1 cellular context compared by ENCODE assay signal in genomic region chr6:107459283-107460073, GRCh38.
A peak's percentile ranks its signal among the peaks of the same experiment; 100 is the strongest.
TF ChIP-seq lines count a peak whose summit lies in the region.

TSS of gene PDSS2 (minus strand) at chr6:107459564. CDS start at chr6:107459285, 279 bp downstream.

TF ChIP-seq in HepG2, 621 proteins besides CTCF, POLR2A, EP300 and RAD21 (continued from another document and continues in another):
- peak; percentile 81 for TF ChIP-seq THAP7 (CRISPR knock-in tag; IDR thresholded peaks at IDR 0.05)
- peak; percentile 53 for TF ChIP-seq MEF2D (CRISPR knock-in tag; IDR thresholded peaks at IDR 0.05)
- TF ChIP-seq RARG (CRISPR knock-in tag; IDR thresholded peaks at IDR 0.05; ENCODE audit: low read depth) = peak; percentile 88; the same call in 1 of the 2 replicates
- TF ChIP-seq PAX8 (CRISPR knock-in tag; IDR thresholded peaks at IDR 0.05; ENCODE audit: borderline replicate concordance) = peak; percentile 64
- peak; percentile 92 for TF ChIP-seq KMT2A (CRISPR knock-in tag; IDR thresholded peaks at IDR 0.05)
- TF ChIP-seq CBX1 (IDR thresholded peaks at IDR 0.05; ENCODE audit: low read depth) = peak; percentile 30
- TF ChIP-seq ZFP91 (CRISPR knock-in tag; IDR thresholded peaks at IDR 0.05; ENCODE audit: borderline replicate concordance) = peak; percentile 84
- peak; percentile 77 for TF ChIP-seq ZNF574 (CRISPR knock-in tag; IDR thresholded peaks at IDR 0.05)
- peak; percentile 93 for TF ChIP-seq POLR2G (IDR thresholded peaks at IDR 0.05; ENCODE audit: low read depth, low read length)
- peak; percentile 57 for TF ChIP-seq NR2F6 (IDR thresholded peaks at IDR 0.05)
- TF ChIP-seq NR2F6 (CRISPR knock-in tag; IDR thresholded peaks at IDR 0.05) = peak; percentile 78
- TF ChIP-seq SRSF1 (optimal IDR thresholded peaks at IDR 0.05; ENCODE audit: low read depth, low read length) = peak; percentile 36
- peak; percentile 90 for TF ChIP-seq THAP11 (CRISPR knock-in tag; IDR thresholded peaks at IDR 0.05)
- peak; percentile 88; the same call in 1 of the 2 replicates for TF ChIP-seq REPIN1 (CRISPR knock-in tag; IDR thresholded peaks at IDR 0.05; ENCODE audit: borderline replicate concordance, low read depth)
- TF ChIP-seq ZNF713 (CRISPR knock-in tag; IDR thresholded peaks at IDR 0.05) = 0 out of 2 replicates have a peak, but pooled peaks have one; percentile 9
- TF ChIP-seq SRY (CRISPR knock-in tag; IDR thresholded peaks at IDR 0.05) = peak; percentile 79; the same call in 1 of the 2 replicates
- peak; percentile 52; the same call in 1 of the 2 replicates for TF ChIP-seq MIXL1 (CRISPR knock-in tag; IDR thresholded peaks at IDR 0.05)
- TF ChIP-seq TBX2 (CRISPR knock-in tag; IDR thresholded peaks at IDR 0.05; ENCODE audit: borderline replicate concordance) = peak; percentile 70
- TF ChIP-seq HINFP (CRISPR knock-in tag; IDR thresholded peaks at IDR 0.05; ENCODE audit: low read depth) = peak; percentile 78
- TF ChIP-seq FOXA3 (CRISPR knock-in tag; IDR thresholded peaks at IDR 0.05) = peak; percentile 59
- TF ChIP-seq ZNF619 (CRISPR knock-in tag; IDR thresholded peaks at IDR 0.05) = peak; percentile 36
- no peak for TF ChIP-seq TMF1 (CRISPR knock-in tag; IDR thresholded peaks at IDR 0.05; ENCODE audit: low read depth)
- peak; percentile 57 for TF ChIP-seq STAG1 (CRISPR knock-in tag; IDR thresholded peaks at IDR 0.05)
- TF ChIP-seq MLX (CRISPR knock-in tag; IDR thresholded peaks at IDR 0.05) = peak; percentile 21; the same call in 1 of the 2 replicates
- peak; percentile 75 for TF ChIP-seq ZSCAN9 (CRISPR knock-in tag; IDR thresholded peaks at IDR 0.05; ENCODE audit: borderline replicate concordance)
- peak; percentile 45 for TF ChIP-seq FOSL2 (CRISPR knock-in tag; IDR thresholded peaks at IDR 0.05)
- peak; percentile 52; the same call in 1 of the 2 replicates for TF ChIP-seq CCDC6 (CRISPR knock-in tag; IDR thresholded peaks at IDR 0.05)
- no peak for TF ChIP-seq MBNL3 (CRISPR knock-in tag; conservative IDR thresholded peaks at IDR 0.05)
- peak; percentile 83; the same call in 1 of the 2 replicates for TF ChIP-seq HNF1B (CRISPR knock-in tag; IDR thresholded peaks at IDR 0.05)
- peak; percentile 71; the same call in 1 of the 2 replicates for TF ChIP-seq ZBTB3 (CRISPR knock-in tag; IDR thresholded peaks at IDR 0.05; ENCODE audit: borderline replicate concordance, low read depth)
- 0 out of 2 replicates have a peak, but pooled peaks have one; percentile 7 for TF ChIP-seq ZNF550 (CRISPR knock-in tag; IDR thresholded peaks at IDR 0.05; ENCODE audit: borderline replicate concordance)
- TF ChIP-seq ZBED4 (CRISPR knock-in tag; IDR thresholded peaks at IDR 0.05; ENCODE audit: borderline replicate concordance) = peak; percentile 90; the same call in 1 of the 2 replicates
- TF ChIP-seq ZNF766 (CRISPR knock-in tag; IDR thresholded peaks at IDR 0.05; ENCODE audit: borderline replicate concordance) = peak; percentile 72; the same call in 1 of the 2 replicates
- TF ChIP-seq ZHX2 (IDR thresholded peaks at IDR 0.05; ENCODE audit: low read depth) = peak; percentile 49; the same call in 1 of the 2 replicates
- TF ChIP-seq ZHX2 (CRISPR knock-in tag; IDR thresholded peaks at IDR 0.05; ENCODE audit: borderline replicate concordance) = no peak
- no peak for TF ChIP-seq ZUFSP (CRISPR knock-in tag; IDR thresholded peaks at IDR 0.05; ENCODE audit: borderline replicate concordance)
- TF ChIP-seq TEAD3 (CRISPR knock-in tag; optimal IDR thresholded peaks at IDR 0.05; ENCODE audit: borderline replicate concordance) = peak; percentile 96
- TF ChIP-seq ERF (CRISPR knock-in tag; IDR thresholded peaks at IDR 0.05) = peak; percentile 73; the same call in 1 of the 2 replicates
- TF ChIP-seq ZNF777 (CRISPR knock-in tag; IDR thresholded peaks at IDR 0.05) = peak; percentile 59
- no peak for TF ChIP-seq SP1 (IDR thresholded peaks at IDR 0.05)
- TF ChIP-seq SP1 (CRISPR knock-in tag; IDR thresholded peaks at IDR 0.05) = peak; percentile 78
